In genomic region chr14:23006544-23007419, GRCh38 we compare ENCODE assay signal across 8 cellular contexts. TPM values are rescaled to one million over a fixed set of nuclear protein-coding genes. Genes with fewer than 3 reads are reported as not detected.
DNase-seq lines count a peak whose midpoint lies in the region; ATAC-seq, FAIRE-seq and TF ChIP-seq lines count a peak whose summit lies in the region.

No MANE protein-coding gene starts in this region.

- H3K36me3 Mint-ChIP-seq in naive thymus-derived CD8-positive, alpha-beta T cell: no peaks in the 10 kb centered on the region

- peak overlapping the region; percentile 91 for H2AFZ ChIP-seq in fibroblast of lung (ENCODE audit: low read length)

- peak; percentile 55 for TF ChIP-seq CTCF in DOHH2 (IDR thresholded peaks at IDR 0.05; ENCODE audit: low read depth, low read length, poor library complexity, severe bottlenecking)
- peak; percentile 10 to 43 for TF ChIP-seq CTCF in fibroblast of lung (conservative IDR thresholded peaks at IDR 0.05 in 1 of 2, IDR thresholded peaks at IDR 0.05 in 1 of 2; ENCODE audit: low read depth in 1 of 2, low read length in 2 of 2)

- peaks cover 52% of the 10 kb centered on the region for H3K4me1 ChIP-seq in DOHH2 (ENCODE audit: control insufficient read depth, low read length)
- H3K4me1 ChIP-seq in fibroblast of lung (ENCODE audit: control insufficient read depth, extremely low read depth, insufficient read depth, low read length): peaks cover 6% of the 10 kb centered on the region

- H3K27me3 ChIP-seq in DOHH2 (ENCODE audit: control insufficient read depth, low read length): no peaks in the 10 kb centered on the region
- H3K27me3 ChIP-seq in fibroblast of lung (ENCODE audit: control insufficient read depth, insufficient read depth, low read length): no peaks in the 10 kb centered on the region

- H3K27ac ChIP-seq in DOHH2 (ENCODE audit: low read depth, low read length) (peak overlapping the region; percentile 87), KOPT-K1 (ENCODE audit: low read depth, low read length, poor library complexity, severe bottlenecking) (peak overlapping the region; percentile 93), fibroblast of lung (ENCODE audit: insufficient read depth, low read length) (peak overlapping the region; percentile 84)

- DNase-seq in RCC 7860 (ENCODE audit: low spot score): peak; percentile 89
- peak; percentile 88 to 95 for DNase-seq in activated T-helper 1 cell treated with anti-CD3 and anti-CD28 coated beads, Interleukin-2, amount 50 U/mL, for 16 hours (ENCODE audit: low read depth in 1 of 2, low spot score in 1 of 2)
- DNase-seq in fibroblast of lung (ENCODE audit: low read depth in 2 of 2): peak; percentile 96 to 98
- peak; percentile 94 to 99 (median 97) for DNase-seq in naive thymus-derived CD8-positive, alpha-beta T cell
- DNase-seq in stimulated activated naive CD4-positive, alpha-beta T cell (lab: John Stamatoyannopoulos, UW): peak; percentile 91 to 98 (median 96)

- H3K9me3 Mint-ChIP-seq in naive thymus-derived CD8-positive, alpha-beta T cell: no peaks in the 10 kb centered on the region

- no peaks in the 10 kb centered on the region for H3K9me2 ChIP-seq in DOHH2 (replicated peaks; ENCODE audit: control insufficient read depth, low read length)

- H4K20me1 ChIP-seq in DOHH2 (ENCODE audit: control insufficient read depth, insufficient read depth, low read depth, low read length) (no peaks in the 10 kb centered on the region), fibroblast of lung (ENCODE audit: control insufficient read depth, extremely low read depth, insufficient read depth, low read length) (no peaks in the 10 kb centered on the region)

- H3K27me3 Mint-ChIP-seq in naive thymus-derived CD8-positive, alpha-beta T cell: no peaks in the 10 kb centered on the region

- H3K9me3 ChIP-seq in DOHH2 (ENCODE audit: control insufficient read depth, insufficient read depth, low read length) (no peaks in the 10 kb centered on the region), KOPT-K1 (ENCODE audit: insufficient read depth, low read length, poor library complexity, severe bottlenecking) (no peaks in the 10 kb centered on the region), fibroblast of lung (ENCODE audit: control insufficient read depth, insufficient read depth, low read depth, low read length) (no peaks in the 10 kb centered on the region)

- H3K4me3 Mint-ChIP-seq in naive thymus-derived CD8-positive, alpha-beta T cell: peak overlapping the region; percentile 93 to 98 (median 94)

- H3K79me2 ChIP-seq in DOHH2 (ENCODE audit: control insufficient read depth, low read length): peaks cover 42% of the 10 kb centered on the region
- no peaks in the 10 kb centered on the region for H3K79me2 ChIP-seq in fibroblast of lung (ENCODE audit: control insufficient read depth, insufficient read depth, low read length)

- peak overlapping the region; percentile 92 to 98 (median 97) for H3K27ac Mint-ChIP-seq in naive thymus-derived CD8-positive, alpha-beta T cell

- H3K36me3 ChIP-seq in DOHH2 (ENCODE audit: control insufficient read depth, low read length) (peaks cover 7% of the 10 kb centered on the region; the same call in 1 of the 2 replicates), KOPT-K1 (ENCODE audit: insufficient read depth, low read length) (no peaks in the 10 kb centered on the region), fibroblast of lung (ENCODE audit: control insufficient read depth, insufficient read depth, low read length) (no peaks in the 10 kb centered on the region)

- H3K4me1 Mint-ChIP-seq in naive thymus-derived CD8-positive, alpha-beta T cell: peaks cover 16 to 50% (median 41%) of the 10 kb centered on the region in 4 donors

- peak; percentile 25 for FAIRE-seq in RCC 7860 (lab: Jason Lieb, UNC)

- ATAC-seq in GM21786 (IDR thresholded peaks at IDR 0.05; ENCODE audit: unreplicated experiment): peak; percentile 92
- ATAC-seq in naive thymus-derived CD8-positive, alpha-beta T cell: peak; percentile 95 to 96

- H3K9ac ChIP-seq in fibroblast of lung (ENCODE audit: insufficient read depth, low read length): peak overlapping the region; percentile 53

- H3K4me3 ChIP-seq in DOHH2 (ENCODE audit: low read length): peak overlapping the region; percentile 89
- peak overlapping the region; percentile 52 to 68 (median 64) for H3K4me3 ChIP-seq in fibroblast of lung (replicated peaks in 1 of 4; ENCODE audit: control extremely low read depth in 1 of 4, insufficient read depth in 1 of 4, low read depth in 3 of 4, low read length in 4 of 4)

- peak overlapping the region; percentile 98 for H3K4me2 ChIP-seq in DOHH2 (ENCODE audit: low read length)
- peak overlapping the region; percentile 93 for H3K4me2 ChIP-seq in fibroblast of lung (ENCODE audit: extremely low read depth, insufficient read depth, low read length)

- POLR2A ChIA-PET in naive thymus-derived CD8-positive, alpha-beta T cell (lab: Charles Lee): interaction anchor here (0.6 to 3.8 kb wide), 36 partner anchors 9 to 1481 kb away, joined by 3 to 37 read pairs (median 5); partner anchors contain the start of genes ACIN1, AJUBA, C14orf119 and CDH24

- peaks cover 24% of the 10 kb centered on the region for H3F3A ChIP-seq in DOHH2 (ENCODE audit: control insufficient read depth, insufficient read depth)

RNA-seq across cellular contexts. Expression of gene C14orf93, which starts 3.2 kb away (rescaled TPM):
- 10.5 and 13.0 TPM in 2 replicates for total RNA-seq in fibroblast of lung
- 4.8 and 5.4 TPM in 2 replicates for polyA plus RNA-seq in fibroblast of lung
- 3.8 and 4.5 TPM in 2 replicates for polyA plus RNA-seq in fibroblast of lung (2012)
- 3.7 and 19.9 TPM in 2 replicates for polyA minus RNA-seq in fibroblast of lung (ENCODE audit: low replicate concordance)
- 10 to 100 TPM; 16.8 to 17.3 TPM for total RNA-seq in naive thymus-derived CD8-positive, alpha-beta T cell
- 10 to 100 TPM in 1 of 3 donors, 1 to 10 TPM in 2; 5.6 to 10.9 (median 7.5) TPM for polyA plus RNA-seq in naive thymus-derived CD8-positive, alpha-beta T cell

RNA-seq across cellular contexts. Expression of gene AJUBA, which starts 24.4 kb away (rescaled TPM):
- total RNA-seq in fibroblast of lung: 57.0 and 84.9 TPM in 2 replicates
- polyA plus RNA-seq in fibroblast of lung: 26.1 and 41.3 TPM in 2 replicates
- polyA plus RNA-seq in fibroblast of lung (2012): 27.2 and 39.8 TPM in 2 replicates
- polyA minus RNA-seq in fibroblast of lung (ENCODE audit: low replicate concordance): 100 and 151 TPM in 2 replicates
- total RNA-seq in naive thymus-derived CD8-positive, alpha-beta T cell: 1 to 10 TPM; 1.5 to 1.9 TPM
- polyA plus RNA-seq in naive thymus-derived CD8-positive, alpha-beta T cell: 1 to 10 TPM in 1 of 3 donors, under 1 TPM in 2; 0.05 to 1.2 (median 0.45) TPM

RNA-seq across cellular contexts. Expression of gene PSMB5, which starts 27.9 kb away (rescaled TPM):
- 166 and 204 TPM in 2 replicates for total RNA-seq in fibroblast of lung
- 237 and 276 TPM in 2 replicates for polyA plus RNA-seq in fibroblast of lung
- polyA plus RNA-seq in fibroblast of lung (2012): 213 and 248 TPM in 2 replicates
- 184 and 186 TPM in 2 replicates for polyA minus RNA-seq in fibroblast of lung (ENCODE audit: low replicate concordance)
- total RNA-seq in naive thymus-derived CD8-positive, alpha-beta T cell: 10 to 100 TPM; 30.2 to 35.8 TPM
- 10 to 100 TPM; 33.2 to 49.7 (median 37.9) TPM for polyA plus RNA-seq in naive thymus-derived CD8-positive, alpha-beta T cell

RNA-seq across cellular contexts. Expression of gene PSMB11, which starts 35.2 kb away (rescaled TPM):
- under 0.01 TPM in 1 of 2 replicates, not detected in the other for total RNA-seq in fibroblast of lung
- polyA plus RNA-seq in fibroblast of lung: not detected in 2 replicates
- polyA plus RNA-seq in fibroblast of lung (2012): not detected in 2 replicates
- not detected in 2 replicates for polyA minus RNA-seq in fibroblast of lung (ENCODE audit: low replicate concordance)
- under 1 TPM; 0.23 to 0.36 TPM for total RNA-seq in naive thymus-derived CD8-positive, alpha-beta T cell
- under 1 TPM in 1 of 3 donors, not detected in 2; 0.12 TPM for polyA plus RNA-seq in naive thymus-derived CD8-positive, alpha-beta T cell

RNA-seq across cellular contexts. Expression of gene HAUS4, which starts 49.9 kb away (rescaled TPM):
- 47.9 and 53.9 TPM in 2 replicates for total RNA-seq in fibroblast of lung
- 21.9 and 25.8 TPM in 2 replicates for polyA plus RNA-seq in fibroblast of lung
- polyA plus RNA-seq in fibroblast of lung (2012): 19.7 and 25.0 TPM in 2 replicates
- 5.9 and 17.1 TPM in 2 replicates for polyA minus RNA-seq in fibroblast of lung (ENCODE audit: low replicate concordance)
- 10 to 100 TPM; 24.4 to 26.7 TPM for total RNA-seq in naive thymus-derived CD8-positive, alpha-beta T cell
- 10 to 100 TPM; 27.1 to 31.7 (median 29.8) TPM for polyA plus RNA-seq in naive thymus-derived CD8-positive, alpha-beta T cell

Comparison
In these comparisons a context has a peak if more than half of its experiments do, and no peak if none do; other contexts are left out.
1. Peak in every context shown above with its lines: DNase-seq, ATAC-seq, H3K4me3 ChIP-seq and H3K27ac ChIP-seq.
2. RNA of gene AJUBA, which starts 24.4 kb away (total RNA-seq): 57.0 to 84.9 TPM in fibroblast of lung; 1.5 to 1.9 TPM in naive thymus-derived CD8-positive, alpha-beta T cell; every median in the first group is over 10 times any median in the second.